In the genomic region with DNA sequence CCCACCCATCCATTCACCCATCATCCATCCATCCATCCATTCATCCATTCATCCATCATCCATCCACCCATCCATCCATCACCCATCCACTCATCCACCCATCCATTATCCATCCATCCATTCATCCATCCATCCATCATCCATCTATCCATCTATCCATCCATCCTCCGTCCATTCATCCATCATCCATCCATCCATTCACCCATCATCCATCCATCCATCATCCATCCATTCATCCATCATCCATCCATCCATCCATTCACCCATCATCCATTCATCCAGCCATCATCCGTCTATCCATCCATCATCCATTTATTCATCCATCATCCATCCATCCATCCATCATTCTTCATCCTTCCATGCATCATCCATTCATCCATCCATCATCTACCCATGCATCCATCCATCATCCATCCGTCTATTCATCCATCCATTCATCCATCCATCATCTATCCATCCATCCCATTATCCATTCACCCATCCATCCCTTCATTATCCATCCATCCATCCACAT, we compare ENCODE assay signal across 3 cellular contexts.
TF ChIP-seq lines count a peak whose summit lies in the region.

No MANE protein-coding gene starts in this region.

TF ChIP-seq in HCT116, 20 proteins besides CTCF, POLR2A, EP300 and RAD21 (continued from another document):
- TF ChIP-seq JUND (IDR thresholded peaks at IDR 0.05), result no peak
- TF ChIP-seq YY1 (IDR thresholded peaks at IDR 0.05; ENCODE audit: extremely low read depth, insufficient replicate concordance, low read depth, low read length), result no peak
- TF ChIP-seq, protein P1, sequence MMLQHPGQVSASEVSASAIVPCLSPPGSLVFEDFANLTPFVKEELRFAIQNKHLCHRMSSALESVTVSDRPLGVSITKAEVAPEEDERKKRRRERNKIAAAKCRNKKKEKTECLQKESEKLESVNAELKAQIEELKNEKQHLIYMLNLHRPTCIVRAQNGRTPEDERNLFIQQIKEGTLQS (IDR thresholded peaks at IDR 0.05), result no peak
- TF ChIP-seq, protein P2, sequence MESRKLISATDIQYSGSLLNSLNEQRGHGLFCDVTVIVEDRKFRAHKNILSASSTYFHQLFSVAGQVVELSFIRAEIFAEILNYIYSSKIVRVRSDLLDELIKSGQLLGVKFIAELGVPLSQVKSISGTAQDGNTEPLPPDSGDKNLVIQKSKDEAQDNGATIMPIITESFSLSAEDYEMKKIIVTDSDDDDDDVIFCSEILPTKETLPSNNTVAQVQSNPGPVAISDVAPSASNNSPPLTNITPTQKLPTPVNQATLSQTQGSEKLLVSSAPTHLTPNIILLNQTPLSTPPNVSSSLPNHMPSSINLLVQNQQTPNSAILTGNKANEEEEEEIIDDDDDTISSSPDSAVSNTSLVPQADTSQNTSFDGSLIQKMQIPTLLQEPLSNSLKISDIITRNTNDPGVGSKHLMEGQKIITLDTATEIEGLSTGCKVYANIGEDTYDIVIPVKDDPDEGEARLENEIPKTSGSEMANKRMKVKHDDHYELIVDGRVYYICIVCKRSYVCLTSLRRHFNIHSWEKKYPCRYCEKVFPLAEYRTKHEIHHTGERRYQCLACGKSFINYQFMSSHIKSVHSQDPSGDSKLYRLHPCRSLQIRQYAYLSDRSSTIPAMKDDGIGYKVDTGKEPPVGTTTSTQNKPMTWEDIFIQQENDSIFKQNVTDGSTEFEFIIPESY (IDR thresholded peaks at IDR 0.05; ENCODE audit: extremely low read depth, insufficient replicate concordance, low read length), result no peak
- TF ChIP-seq SRF (IDR thresholded peaks at IDR 0.05; ENCODE audit: low read depth), result no peak
- no peak for TF ChIP-seq SIN3A (IDR thresholded peaks at IDR 0.05; ENCODE audit: low read depth)
- TF ChIP-seq, protein P3, sequence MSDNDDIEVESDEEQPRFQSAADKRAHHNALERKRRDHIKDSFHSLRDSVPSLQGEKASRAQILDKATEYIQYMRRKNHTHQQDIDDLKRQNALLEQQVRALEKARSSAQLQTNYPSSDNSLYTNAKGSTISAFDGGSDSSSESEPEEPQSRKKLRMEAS (IDR thresholded peaks at IDR 0.05), result no peak
- no peak for TF ChIP-seq EGR1 (IDR thresholded peaks at IDR 0.05; ENCODE audit: low read depth)
- TF ChIP-seq ZFX (IDR thresholded peaks at IDR 0.05), result no peak

TF ChIP-seq in HEK293T, 16 proteins besides CTCF, POLR2A, EP300 and RAD21 (continued from another document):
- TF ChIP-seq, protein P4, sequence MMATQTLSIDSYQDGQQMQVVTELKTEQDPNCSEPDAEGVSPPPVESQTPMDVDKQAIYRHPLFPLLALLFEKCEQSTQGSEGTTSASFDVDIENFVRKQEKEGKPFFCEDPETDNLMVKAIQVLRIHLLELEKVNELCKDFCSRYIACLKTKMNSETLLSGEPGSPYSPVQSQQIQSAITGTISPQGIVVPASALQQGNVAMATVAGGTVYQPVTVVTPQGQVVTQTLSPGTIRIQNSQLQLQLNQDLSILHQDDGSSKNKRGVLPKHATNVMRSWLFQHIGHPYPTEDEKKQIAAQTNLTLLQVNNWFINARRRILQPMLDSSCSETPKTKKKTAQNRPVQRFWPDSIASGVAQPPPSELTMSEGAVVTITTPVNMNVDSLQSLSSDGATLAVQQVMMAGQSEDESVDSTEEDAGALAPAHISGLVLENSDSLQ (IDR thresholded peaks at IDR 0.05), result peak; percentile 63
- TF ChIP-seq ARNT (IDR thresholded peaks at IDR 0.05) (no peak), FOXK2 (IDR thresholded peaks at IDR 0.05) (no peak), FOXA1 (IDR thresholded peaks at IDR 0.05) (no peak), TARDBP (IDR thresholded peaks at IDR 0.05) (no peak), L3MBTL2 (conservative IDR thresholded peaks at IDR 0.05) (no peak), ZNF384 (IDR thresholded peaks at IDR 0.05) (no peak), BHLHE40 (IDR thresholded peaks at IDR 0.05; ENCODE audit: borderline replicate concordance) (no peak), LEF1 (IDR thresholded peaks at IDR 0.05; ENCODE audit: borderline replicate concordance) (no peak)

TF ChIP-seq in K562, 482 proteins besides CTCF, POLR2A, EP300 and RAD21 (continued from another document):
- TF ChIP-seq SP1 (CRISPR knock-in tag; IDR thresholded peaks at IDR 0.05), result no peak
- TF ChIP-seq HDGF (IDR thresholded peaks at IDR 0.05), result no peak
- TF ChIP-seq TAF7 (tag; IDR thresholded peaks at IDR 0.05), result 0 out of 2 replicates have a peak, but pooled peaks have one; percentile 11
- no peak for TF ChIP-seq ZNF75A (CRISPR knock-in tag; IDR thresholded peaks at IDR 0.05)
- TF ChIP-seq, protein P5, sequence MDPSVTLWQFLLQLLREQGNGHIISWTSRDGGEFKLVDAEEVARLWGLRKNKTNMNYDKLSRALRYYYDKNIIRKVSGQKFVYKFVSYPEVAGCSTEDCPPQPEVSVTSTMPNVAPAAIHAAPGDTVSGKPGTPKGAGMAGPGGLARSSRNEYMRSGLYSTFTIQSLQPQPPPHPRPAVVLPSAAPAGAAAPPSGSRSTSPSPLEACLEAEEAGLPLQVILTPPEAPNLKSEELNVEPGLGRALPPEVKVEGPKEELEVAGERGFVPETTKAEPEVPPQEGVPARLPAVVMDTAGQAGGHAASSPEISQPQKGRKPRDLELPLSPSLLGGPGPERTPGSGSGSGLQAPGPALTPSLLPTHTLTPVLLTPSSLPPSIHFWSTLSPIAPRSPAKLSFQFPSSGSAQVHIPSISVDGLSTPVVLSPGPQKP (CRISPR knock-in tag; IDR thresholded peaks at IDR 0.05), result no peak
- TF ChIP-seq, protein P6, sequence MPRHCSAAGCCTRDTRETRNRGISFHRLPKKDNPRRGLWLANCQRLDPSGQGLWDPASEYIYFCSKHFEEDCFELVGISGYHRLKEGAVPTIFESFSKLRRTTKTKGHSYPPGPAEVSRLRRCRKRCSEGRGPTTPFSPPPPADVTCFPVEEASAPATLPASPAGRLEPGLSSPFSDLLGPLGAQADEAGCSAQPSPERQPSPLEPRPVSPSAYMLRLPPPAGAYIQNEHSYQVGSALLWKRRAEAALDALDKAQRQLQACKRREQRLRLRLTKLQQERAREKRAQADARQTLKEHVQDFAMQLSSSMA (CRISPR knock-in tag; IDR thresholded peaks at IDR 0.05), result no peak
- TF ChIP-seq HDAC1 (IDR thresholded peaks at IDR 0.05), result peak in 1 of 2 experiments; percentile 74; a peak in 1 of 4 replicates
- TF ChIP-seq NFATC3 (IDR thresholded peaks at IDR 0.05), result no peak
- TF ChIP-seq NCOA4 (IDR thresholded peaks at IDR 0.05; ENCODE audit: partially characterized antibody), result no peak
- TF ChIP-seq, protein P7, sequence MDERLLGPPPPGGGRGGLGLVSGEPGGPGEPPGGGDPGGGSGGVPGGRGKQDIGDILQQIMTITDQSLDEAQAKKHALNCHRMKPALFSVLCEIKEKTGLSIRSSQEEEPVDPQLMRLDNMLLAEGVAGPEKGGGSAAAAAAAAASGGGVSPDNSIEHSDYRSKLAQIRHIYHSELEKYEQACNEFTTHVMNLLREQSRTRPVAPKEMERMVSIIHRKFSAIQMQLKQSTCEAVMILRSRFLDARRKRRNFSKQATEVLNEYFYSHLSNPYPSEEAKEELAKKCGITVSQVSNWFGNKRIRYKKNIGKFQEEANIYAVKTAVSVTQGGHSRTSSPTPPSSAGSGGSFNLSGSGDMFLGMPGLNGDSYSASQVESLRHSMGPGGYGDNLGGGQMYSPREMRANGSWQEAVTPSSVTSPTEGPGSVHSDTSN (CRISPR knock-in tag; IDR thresholded peaks at IDR 0.05; ENCODE audit: low read depth), result no peak
- TF ChIP-seq, protein P7 (tag; conservative IDR thresholded peaks at IDR 0.05; ENCODE audit: low read depth), result peak; percentile 50
- TF ChIP-seq DMBX1 (CRISPR knock-in tag; IDR thresholded peaks at IDR 0.05; ENCODE audit: borderline replicate concordance), result no peak
- TF ChIP-seq TBP (optimal IDR thresholded peaks at IDR 0.05; ENCODE audit: low read depth, low read length), result no peak
- TF ChIP-seq MTF1 (CRISPR knock-in tag; IDR thresholded peaks at IDR 0.05; ENCODE audit: borderline replicate concordance), result no peak
- TF ChIP-seq TGIF2 (CRISPR knock-in tag; IDR thresholded peaks at IDR 0.05), result no peak
- no peak for TF ChIP-seq ZBTB7A (IDR thresholded peaks at IDR 0.05; ENCODE audit: borderline replicate concordance, control insufficient read depth, low read depth, low read length)
- TF ChIP-seq RAD51 (IDR thresholded peaks at IDR 0.05; ENCODE audit: borderline replicate concordance, low read depth), result no peak
- TF ChIP-seq CEBPB (tag; IDR thresholded peaks at IDR 0.05), result no peak
- peak; percentile 30; the same call in 1 of the 2 replicates for TF ChIP-seq CTBP1 (IDR thresholded peaks at IDR 0.05; ENCODE audit: borderline replicate concordance)
- TF ChIP-seq MEIS2 (IDR thresholded peaks at IDR 0.05; ENCODE audit: partially characterized antibody), result peak; percentile 24
- no peak for TF ChIP-seq PYGO2 (tag; IDR thresholded peaks at IDR 0.05)
- no peak for TF ChIP-seq ZNF695 (CRISPR knock-in tag; IDR thresholded peaks at IDR 0.05)
- TF ChIP-seq LCOR (CRISPR knock-in tag; IDR thresholded peaks at IDR 0.05), result no peak
- TF ChIP-seq, protein P8, sequence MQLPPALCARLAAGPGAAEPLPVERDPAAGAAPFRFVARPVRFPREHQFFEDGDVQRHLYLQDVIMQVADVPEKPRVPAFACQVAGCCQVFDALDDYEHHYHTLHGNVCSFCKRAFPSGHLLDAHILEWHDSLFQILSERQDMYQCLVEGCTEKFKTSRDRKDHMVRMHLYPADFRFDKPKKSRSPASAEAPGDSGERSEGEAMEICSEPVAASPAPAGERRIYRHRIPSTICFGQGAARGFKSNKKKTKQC (CRISPR knock-in tag; IDR thresholded peaks at IDR 0.05), result no peak
- no peak for TF ChIP-seq FOSL1 (tag; conservative IDR thresholded peaks at IDR 0.05)
- TF ChIP-seq, protein P9, sequence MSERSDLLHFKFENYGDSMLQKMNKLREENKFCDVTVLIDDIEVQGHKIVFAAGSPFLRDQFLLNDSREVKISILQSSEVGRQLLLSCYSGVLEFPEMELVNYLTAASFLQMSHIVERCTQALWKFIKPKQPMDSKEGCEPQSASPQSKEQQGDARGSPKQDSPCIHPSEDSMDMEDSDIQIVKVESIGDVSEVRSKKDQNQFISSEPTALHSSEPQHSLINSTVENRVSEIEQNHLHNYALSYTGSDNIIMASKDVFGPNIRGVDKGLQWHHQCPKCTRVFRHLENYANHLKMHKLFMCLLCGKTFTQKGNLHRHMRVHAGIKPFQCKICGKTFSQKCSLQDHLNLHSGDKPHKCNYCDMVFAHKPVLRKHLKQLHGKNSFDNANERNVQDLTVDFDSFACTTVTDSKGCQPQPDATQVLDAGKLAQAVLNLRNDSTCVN (CRISPR knock-in tag; IDR thresholded peaks at IDR 0.05), result 0 out of 2 replicates have a peak, but pooled peaks have one; percentile 62
- TF ChIP-seq, protein P4 (IDR thresholded peaks at IDR 0.05), result peak; percentile 59; the same call in 1 of the 2 replicates
- TF ChIP-seq CCNT2 (IDR thresholded peaks at IDR 0.05; ENCODE audit: borderline replicate concordance, extremely low read depth, insufficient read length, low read depth, low read length), result no peak
